Comparison of ENCODE assay signal across 20 cellular contexts in genomic region chr1:151514366-151514765, GRCh38. TPM values are rescaled to one million over a fixed set of nuclear protein-coding genes. Genes with fewer than 3 reads are reported as not detected.
DNase-seq lines count a peak whose midpoint lies in the region; ATAC-seq, FAIRE-seq and TF ChIP-seq lines count a peak whose summit lies in the region.
"Had no signal": no experiment of that assay in that cellular context is flagged by ENCODE, and none has a peak within 500 bp of the region (broad histone marks: within the 10 kb centered on the region; RNA-seq: fewer than 3 reads in every experiment).

No MANE protein-coding gene starts in this region.

- no peak for TF ChIP-seq POLR2A in prostate gland (IDR thresholded peaks at IDR 0.05)

- DNase-seq in DMS53 treated with DMSO at 0.1 percent for 48 hours (lab: John Stamatoyannopoulos, UW; ENCODE audit: unreplicated experiment): peak; percentile 54
- DNase-seq in keratinocyte (ENCODE audit: low read depth, low spot score): no peak
- no peak for DNase-seq in prostate gland (ENCODE audit: low spot score)
- DNase-seq in GM19240 (ENCODE audit: insufficient read length, low spot score): no peak
- DNase-seq in retina: no peak
- DNase-seq: activated CD4-positive, alpha-beta T cell treated with anti-CD3 and anti-CD28 coated beads, Interleukin-2, amount 50 U/mL, for 4 hours; activated T-cell treated with anti-CD3 and anti-CD28 coated beads, Interleukin-2, amount 50 U/mL, for 48 hours; erythroblast; head of caudate nucleus; left cardiac atrium; naive thymus-derived CD8-positive, alpha-beta T cell; NCI-H1105; NCI-H2227 treated with DMSO at 0.1 percent for 48 hours; stimulated activated CD4-positive, alpha-beta T cell treated with anti-CD3 and anti-CD28 coated beads, Interleukin-4, amount 100 ng/mL, for 4 hours had no signal

- H3K79me2 ChIP-seq in keratinocyte (ENCODE audit: control insufficient read depth, insufficient read depth, low read length): no peaks in the 10 kb centered on the region

- H3K4me1 ChIP-seq in keratinocyte (ENCODE audit: control insufficient read depth, extremely low read depth, insufficient read depth, low read length): peaks cover 48% of the 10 kb centered on the region
- no peaks in the 10 kb centered on the region for H3K4me1 ChIP-seq in prostate gland (replicated peaks)

- ATAC-seq in GM21576 (IDR thresholded peaks at IDR 0.05; ENCODE audit: unreplicated experiment): no peak
- ATAC-seq in HG03571 (IDR thresholded peaks at IDR 0.05; ENCODE audit: unreplicated experiment): no peak
- ATAC-seq: naive thymus-derived CD8-positive, alpha-beta T cell had no signal

- no peak overlapping the region for H3K9ac ChIP-seq in keratinocyte (ENCODE audit: control insufficient read depth, extremely low read depth, insufficient read depth, low read length)

- TF ChIP-seq CTCF in VCaP (conservative IDR thresholded peaks at IDR 0.05): no peak
- TF ChIP-seq CTCF in keratinocyte (optimal IDR thresholded peaks at IDR 0.05 in 1 of 3, IDR thresholded peaks at IDR 0.05 in 1 of 3, conservative IDR thresholded peaks at IDR 0.05 in 1 of 3; ENCODE audit: extremely low read depth in 1 of 3, insufficient read depth in 2 of 3, low read length in 3 of 3): no peak
- TF ChIP-seq CTCF in prostate gland (IDR thresholded peaks at IDR 0.05): no peak

- H3K9me3 ChIP-seq in keratinocyte (ENCODE audit: control insufficient read depth, low read depth, low read length): no peaks in the 10 kb centered on the region
- no peaks in the 10 kb centered on the region for H3K9me3 ChIP-seq in prostate gland
- H3K9me3 ChIP-seq: sigmoid colon, vagina had no signal

- no peak for FAIRE-seq in keratinocyte (lab: Jason Lieb, UNC)

- no peak overlapping the region for H3K4me2 ChIP-seq in keratinocyte (ENCODE audit: control insufficient read depth, extremely low read depth, insufficient read depth, low read depth, low read length)

- peaks cover 4% of the 10 kb centered on the region for H3K9me1 ChIP-seq in keratinocyte (ENCODE audit: control insufficient read depth, extremely low read depth, insufficient read depth, low read length)

- H2AFZ ChIP-seq in keratinocyte (ENCODE audit: control insufficient read depth, low read length): no peak overlapping the region

- dilution Hi-C loops in keratinocyte (cut with MboI; ENCODE audit: extremely low pct_ligation_motif_present, low sequenced_read_pairs): no loop called here

- WGBS in prostate gland: 64% methylated on average over 4 of the region's 4 CpGs

- no peak overlapping the region for H3K4me3 ChIP-seq in keratinocyte (ENCODE audit: control insufficient read depth in 2 of 3, extremely low read depth in 1 of 3, insufficient read depth in 2 of 3, low read depth in 1 of 3, low read length in 3 of 3)
- no peak overlapping the region for H3K4me3 ChIP-seq in prostate gland
- H3K4me3 ChIP-seq: sigmoid colon, SK-N-MC, vagina had no signal

- H3K27me3 ChIP-seq in keratinocyte (ENCODE audit: control insufficient read depth, extremely low read depth, insufficient read depth, low read length): no peaks in the 10 kb centered on the region
- no peaks in the 10 kb centered on the region for H3K27me3 ChIP-seq in prostate gland (replicated peaks; ENCODE audit: insufficient read depth)
- H3K27me3 ChIP-seq: sigmoid colon, vagina had no signal

- intact Hi-C loops in prostate gland (cut with DNase I): no loop called here

- H3K27ac ChIP-seq in VCaP (peak overlapping the region; percentile 99), keratinocyte (ENCODE audit: control insufficient read depth, insufficient read depth, low read length) (peak overlapping the region; percentile 76), prostate gland (peak overlapping the region; percentile 86 to 90)
- H3K27ac ChIP-seq: sigmoid colon, SK-N-MC, vagina had no signal

- H3K36me3 ChIP-seq in keratinocyte (ENCODE audit: control insufficient read depth in 2 of 2, extremely low read depth in 1 of 2, insufficient read depth in 2 of 2, low read length in 2 of 2) (peaks cover 0 to under 1% of the 10 kb centered on the region in 2 experiments), prostate gland (no peaks in the 10 kb centered on the region)
- H3K36me3 ChIP-seq: sigmoid colon, vagina had no signal

- H4K20me1 ChIP-seq in keratinocyte (ENCODE audit: control insufficient read depth, extremely low read depth, insufficient read depth, low read length): no peaks in the 10 kb centered on the region

RNA-seq across cellular contexts. Expression of gene CGN, which starts 3.2 kb away (rescaled TPM):
- 2.0 to 4.1 TPM (median 2.9 TPM) in 3 replicates for polyA plus RNA-seq in keratinocyte
- polyA plus RNA-seq in keratinocyte (2011; ENCODE audit: low read depth): 28.0 TPM
- polyA plus RNA-seq in keratinocyte (2011; cell fraction: cytosol; rRNA removed): 1.2 and 1.8 TPM in 2 replicates
- 11.2 and 11.8 TPM in 2 replicates for polyA plus RNA-seq in keratinocyte (2011; cell fraction: nucleus; rRNA removed)
- polyA plus RNA-seq in keratinocyte (2012; ENCODE audit: low replicate concordance): 5.5 and 22.1 TPM in 2 replicates
- polyA minus RNA-seq in keratinocyte: 1.6 to 9.2 TPM (median 4.0 TPM) in 3 replicates
- 1.2 TPM for polyA minus RNA-seq in keratinocyte (2011; cell fraction: cytosol; rRNA and poly(A)+ RNA removed)
- polyA minus RNA-seq in keratinocyte (2011; cell fraction: nucleus; rRNA and poly(A)+ RNA removed): 3.5 and 4.7 TPM in 2 replicates
- total RNA-seq in prostate gland: 10 to 100 TPM; 23.2 to 37.5 TPM

RNA-seq across cellular contexts. Expression of gene TUFT1, which starts 25.7 kb away (rescaled TPM):
- 70.0 to 82.3 TPM (median 80.1 TPM) in 3 replicates for polyA plus RNA-seq in keratinocyte
- 232 TPM for polyA plus RNA-seq in keratinocyte (2011; ENCODE audit: low read depth)
- 68.6 and 92.2 TPM in 2 replicates for polyA plus RNA-seq in keratinocyte (2011; cell fraction: cytosol; rRNA removed)
- 155 and 156 TPM in 2 replicates for polyA plus RNA-seq in keratinocyte (2011; cell fraction: nucleus; rRNA removed)
- polyA plus RNA-seq in keratinocyte (2012; ENCODE audit: low replicate concordance): 65.9 and 73.6 TPM in 2 replicates
- polyA minus RNA-seq in keratinocyte: 52.3 to 67.8 TPM (median 57.4 TPM) in 3 replicates
- 54.3 TPM for polyA minus RNA-seq in keratinocyte (2011; cell fraction: cytosol; rRNA and poly(A)+ RNA removed)
- polyA minus RNA-seq in keratinocyte (2011; cell fraction: nucleus; rRNA and poly(A)+ RNA removed): 52.9 and 96.0 TPM in 2 replicates
- total RNA-seq in prostate gland: 10 to 100 TPM; 15.2 to 29.0 TPM

RNA-seq across cellular contexts. Expression of gene POGZ, which starts 55.1 kb away (rescaled TPM):
- 24.9 to 29.9 TPM (median 28.8 TPM) in 3 replicates for polyA plus RNA-seq in keratinocyte
- polyA plus RNA-seq in keratinocyte (2011; ENCODE audit: low read depth): 11.9 TPM
- 8.9 and 12.5 TPM in 2 replicates for polyA plus RNA-seq in keratinocyte (2011; cell fraction: cytosol; rRNA removed)
- 117 and 126 TPM in 2 replicates for polyA plus RNA-seq in keratinocyte (2011; cell fraction: nucleus; rRNA removed)
- polyA plus RNA-seq in keratinocyte (2012; ENCODE audit: low replicate concordance): 14.4 and 18.6 TPM in 2 replicates
- polyA minus RNA-seq in keratinocyte: 53.3 to 105 TPM (median 69.6 TPM) in 3 replicates
- polyA minus RNA-seq in keratinocyte (2011; cell fraction: cytosol; rRNA and poly(A)+ RNA removed): 11.9 TPM
- polyA minus RNA-seq in keratinocyte (2011; cell fraction: nucleus; rRNA and poly(A)+ RNA removed): 38.3 and 84.5 TPM in 2 replicates
- 100 to 1,000 TPM in 1 of 2 donors, 10 to 100 TPM in 1; 34.5 to 126 TPM for total RNA-seq in prostate gland
